15 cellular contexts compared by ENCODE assay signal in genomic region chr16:87542531-87543102, GRCh38. TPM values are rescaled to one million over a fixed set of nuclear protein-coding genes. Genes with fewer than 3 reads are reported as not detected.
"Had no signal": no experiment of that assay in that cellular context is flagged by ENCODE, and none has a peak within 500 bp of the region (broad histone marks: within the 10 kb centered on the region; RNA-seq: fewer than 3 reads in every experiment).

No MANE protein-coding gene starts in this region.

- H3K36me3 ChIP-seq: neural progenitor cell, pancreas, thyroid gland, uterus had no signal

- H3K4me3 Mint-ChIP-seq: activated B cell treated with CpG ODN at 0.5 μM for 24 hours; endodermal cell; neural progenitor cell; stimulated activated naive CD8-positive, alpha-beta T cell treated with anti-CD3 and anti-CD28 coated beads, Interleukin-15, amount 100 ng/mL, for 72 hours had no signal

- H3K4me3 ChIP-seq: neural progenitor cell, pancreas, thyroid gland, uterus had no signal

- H3K9me3 ChIP-seq: pancreas, thyroid gland, uterus had no signal

- H3K27me3 ChIP-seq: neural progenitor cell, thyroid gland had no signal

- H3K4me1 Mint-ChIP-seq: activated B cell treated with CpG ODN at 0.5 μM for 24 hours, endodermal cell had no signal

- H3K9me3 Mint-ChIP-seq: activated T-helper 2 cell treated with anti-CD3 and anti-CD28 coated beads, Interferon-gamma antibody, Interleukin-2, Interleukin-4, amounts not matched to agents 10 μg/mL and 5 μg/mL and 100 μg/mL, durations not matched to agents 14 hours and 24 hours and 36 hours had no signal

- ATAC-seq: pancreas; stimulated activated naive CD8-positive, alpha-beta T cell treated with anti-CD3 and anti-CD28 coated beads, Interleukin-15, amount 100 ng/mL, for 72 hours had no signal

- H3K27ac Mint-ChIP-seq: activated B cell treated with CpG ODN at 0.5 μM for 24 hours; activated T-helper 2 cell treated with anti-CD3 and anti-CD28 coated beads, Interferon-gamma antibody, Interleukin-2, Interleukin-4, amounts not matched to agents 10 μg/mL and 5 μg/mL and 100 μg/mL, durations not matched to agents 14 hours and 24 hours and 36 hours; endodermal cell; stimulated activated naive CD8-positive, alpha-beta T cell treated with anti-CD3 and anti-CD28 coated beads, Interleukin-15, amount 100 ng/mL, for 72 hours had no signal

- H3K36me3 Mint-ChIP-seq: neural progenitor cell had no signal

- DNase-seq: activated B cell treated with CpG ODN at 0.5 μM for 24 hours; activated CD4-positive, alpha-beta T cell treated with anti-CD3 and anti-CD28 coated beads, Interleukin-2, amount 50 U/mL, for 1 hour; activated naive CD4-positive, alpha-beta T cell treated with anti-CD3 and anti-CD28 coated beads, Interleukin-2, amount 50 U/mL, for 16 hours; cerebellar nuclear complex; endodermal cell; erythroblast; hippocampal formation; pancreas; stimulated activated CD4-positive, alpha-beta T cell treated with anti-CD3 and anti-CD28 coated beads, Interleukin-4, amount 100 ng/mL, for 4 hours; stimulated activated naive CD8-positive, alpha-beta T cell treated with anti-CD3 and anti-CD28 coated beads, Interleukin-15, amount 100 ng/mL, for 72 hours; thyroid gland; uterus had no signal

- H3K4me1 ChIP-seq: pancreas, thyroid gland, uterus had no signal

- H3K27ac ChIP-seq: neural progenitor cell, pancreas, thyroid gland, uterus had no signal

RNA-seq across cellular contexts. Expression of gene JPH3, which starts 59.7 kb away (rescaled TPM):
- total RNA-seq: activated B cell treated with CpG ODN at 0.5 μM for 24 hours, skeletal muscle tissue had no signal
